1 cellular context compared by ENCODE assay signal in genomic region chr16:2233872-2234812, GRCh38.
A peak's percentile ranks its signal among the peaks of the same experiment; 100 is the strongest.
TF ChIP-seq lines count a peak whose summit lies in the region.

No MANE protein-coding gene starts in this region.

TF ChIP-seq in K562, 482 proteins besides CTCF, POLR2A, EP300 and RAD21:
- TF ChIP-seq KLF6 (CRISPR knock-in tag; IDR thresholded peaks at IDR 0.05; ENCODE audit: borderline replicate concordance): no peak
- TF ChIP-seq TGIF2 (CRISPR knock-in tag; IDR thresholded peaks at IDR 0.05): no peak
- no peak for TF ChIP-seq LCOR (CRISPR knock-in tag; IDR thresholded peaks at IDR 0.05)
- no peak for TF ChIP-seq CTBP1 (IDR thresholded peaks at IDR 0.05; ENCODE audit: borderline replicate concordance)
- TF ChIP-seq ZNF23 (CRISPR knock-in tag; IDR thresholded peaks at IDR 0.05): no peak
- peak; percentile 57 for TF ChIP-seq RBFOX2 (IDR thresholded peaks at IDR 0.05; ENCODE audit: low read depth, low read length)
- TF ChIP-seq HMGN3 (IDR thresholded peaks at IDR 0.05; ENCODE audit: borderline replicate concordance, extremely low read depth, insufficient read length, low read depth, low read length): no peak
- no peak for TF ChIP-seq ATF6 (CRISPR knock-in tag; IDR thresholded peaks at IDR 0.05)
- TF ChIP-seq ZBTB8A (IDR thresholded peaks at IDR 0.05; ENCODE audit: partially characterized antibody): no peak
- no peak for TF ChIP-seq NCOR1 (IDR thresholded peaks at IDR 0.05)
- TF ChIP-seq ZBTB33 (CRISPR knock-in tag; IDR thresholded peaks at IDR 0.05): peak; percentile 49; the same call in 1 of the 2 replicates
- no peak for TF ChIP-seq MBD1 (CRISPR knock-in tag; IDR thresholded peaks at IDR 0.05)
- peak; percentile 73 for TF ChIP-seq FIP1L1 (IDR thresholded peaks at IDR 0.05; ENCODE audit: low read depth, low read length, poor library complexity, severe bottlenecking)
- peak; percentile 43 for TF ChIP-seq RBM22 (IDR thresholded peaks at IDR 0.05; ENCODE audit: low read depth, low read length, poor library complexity, severe bottlenecking)
- TF ChIP-seq POLR2AphosphoS2 (IDR thresholded peaks at IDR 0.05; ENCODE audit: low read length): 0 out of 2 replicates have a peak, but pooled peaks have one; percentile 7
- no peak for TF ChIP-seq MIER1 (IDR thresholded peaks at IDR 0.05; ENCODE audit: low read depth)
- peak; percentile 71 for TF ChIP-seq POLR2G (IDR thresholded peaks at IDR 0.05; ENCODE audit: low read depth, low read length)
- peak; percentile 67; the same call in 1 of the 2 replicates for TF ChIP-seq ZKSCAN1 (IDR thresholded peaks at IDR 0.05; ENCODE audit: low read depth, low read length)
- TF ChIP-seq TRIM25 (IDR thresholded peaks at IDR 0.05; ENCODE audit: borderline replicate concordance): no peak
- TF ChIP-seq BDP1 (IDR thresholded peaks at IDR 0.05; ENCODE audit: insufficient read depth, insufficient read length): no peak
